In genomic region chr17:77371117-77371887, GRCh38 we compare ENCODE assay signal across 9 cellular contexts.
DNase-seq lines count a peak whose midpoint lies in the region; ATAC-seq, FAIRE-seq and TF ChIP-seq lines count a peak whose summit lies in the region.
"Had no signal": no experiment of that assay in that cellular context is flagged by ENCODE, and none has a peak within 500 bp of the region (broad histone marks: within the 10 kb centered on the region; RNA-seq: fewer than 3 reads in every experiment).

No MANE protein-coding gene starts in this region.

- peaks cover 46% of the 10 kb centered on the region for H3K4me1 ChIP-seq in astrocyte (ENCODE audit: insufficient read depth, low read length)
- peaks cover 45 to 67% (median 52%) of the 10 kb centered on the region in 4 donors for H3K4me1 ChIP-seq in upper lobe of left lung

- WGBS in upper lobe of left lung, 2 donors = 48 to 57% methylated on average over 13 to 20 of the region's 20 CpGs

- ATAC-seq in memory B cell (ENCODE audit: low read depth) = no peak
- ATAC-seq in upper lobe of left lung (ENCODE audit: low FRiP score in 2 of 2) = no peak
- ATAC-seq in GM18858 (IDR thresholded peaks at IDR 0.05; ENCODE audit: unreplicated experiment) = no peak
- no peak for ATAC-seq in activated CD8-positive, alpha-beta memory T cell treated with anti-CD3 and anti-CD28 coated beads, Interleukin-2, amount 10 ng/mL, durations not matched to agents 7 days and 5 days
- ATAC-seq: HCT116 had no signal

- H3K79me2 ChIP-seq in astrocyte (ENCODE audit: insufficient read depth, low read length) = peaks cover 80% of the 10 kb centered on the region

- CTCF ChIA-PET in activated naive CD4-positive, alpha-beta T cell treated with anti-CD3 and anti-CD28 coated beads, Interleukin-2, amount 10 ng/mL, durations not matched to agents 7 days and 5 days (lab: Charles Lee) = interaction anchor here (1.0 kb wide), 1 partner anchor 29 kb away, joined by 3 read pairs; no protein-coding TSS in a partner anchor
- CTCF ChIA-PET in activated CD8-positive, alpha-beta memory T cell treated with anti-CD3 and anti-CD28 coated beads, Interleukin-2, amount 10 ng/mL, durations not matched to agents 7 days and 5 days (lab: Charles Lee) = interaction anchor here (0.9 to 2.8 kb wide), 3 partner anchors 18 to 40 kb away, joined by 3 to 12 read pairs (median 10); no protein-coding TSS in a partner anchor

- H3K4me2 ChIP-seq in astrocyte (ENCODE audit: low read length) = peak overlapping the region; percentile 99

- H3K4me3 Mint-ChIP-seq in activated naive CD4-positive, alpha-beta T cell treated with anti-CD3 and anti-CD28 coated beads, Interleukin-2, amount 10 ng/mL, durations not matched to agents 7 days and 5 days = peak overlapping the region; percentile 80
- H3K4me3 Mint-ChIP-seq in astrocyte (ENCODE audit: unreplicated experiment) (peak overlapping the region; percentile 81), memory B cell (peak overlapping the region; percentile 75)
- H3K4me3 Mint-ChIP-seq in activated CD8-positive, alpha-beta memory T cell treated with anti-CD3 and anti-CD28 coated beads, Interleukin-2, amount 10 ng/mL, durations not matched to agents 7 days and 5 days = no peak overlapping the region

- no peak for FAIRE-seq in astrocyte (lab: Jason Lieb, UNC)

- DNase-seq in activated naive CD4-positive, alpha-beta T cell treated with anti-CD3 and anti-CD28 coated beads, Interleukin-2, amount 10 ng/mL, durations not matched to agents 7 days and 5 days = peak; percentile 19
- no peak for DNase-seq in activated naive CD4-positive, alpha-beta T cell treated with anti-CD3 and anti-CD28 coated beads, Interleukin-2, amount 50 U/mL, for 16 hours
- peak; percentile 77 for DNase-seq in astrocyte (ENCODE audit: low read depth)
- DNase-seq in memory B cell (ENCODE audit: low spot score in 2 of 2) = no peak
- no peak for DNase-seq in upper lobe of left lung
- DNase-seq in KBM-7 = no peak
- no peak for DNase-seq in activated CD8-positive, alpha-beta memory T cell treated with anti-CD3 and anti-CD28 coated beads, Interleukin-2, amount 10 ng/mL, durations not matched to agents 7 days and 5 days

- H3K27me3 Mint-ChIP-seq in activated naive CD4-positive, alpha-beta T cell treated with anti-CD3 and anti-CD28 coated beads, Interleukin-2, amount 10 ng/mL, durations not matched to agents 7 days and 5 days = peaks cover 24% of the 10 kb centered on the region
- H3K27me3 Mint-ChIP-seq in astrocyte (ENCODE audit: low read depth, unreplicated experiment) = no peaks in the 10 kb centered on the region
- no peaks in the 10 kb centered on the region for H3K27me3 Mint-ChIP-seq in memory B cell
- no peaks in the 10 kb centered on the region for H3K27me3 Mint-ChIP-seq in activated CD8-positive, alpha-beta memory T cell treated with anti-CD3 and anti-CD28 coated beads, Interleukin-2, amount 10 ng/mL, durations not matched to agents 7 days and 5 days

- no peak overlapping the region for H3K4me3 ChIP-seq in astrocyte (ENCODE audit: insufficient read depth, low read depth, low read length)
- H3K4me3 ChIP-seq in upper lobe of left lung = no peak overlapping the region

- H4K20me1 ChIP-seq in astrocyte (ENCODE audit: insufficient read depth, low read length) = peaks cover 48% of the 10 kb centered on the region

- peak overlapping the region; percentile 62 for H3K27ac ChIP-seq in astrocyte (ENCODE audit: low read depth, low read length)
- H3K27ac ChIP-seq in upper lobe of left lung = peak overlapping the region in 3 of 4 donors; percentile 92 to 95 (median 93)

- no peaks in the 10 kb centered on the region for H3K9me3 Mint-ChIP-seq in activated naive CD4-positive, alpha-beta T cell treated with anti-CD3 and anti-CD28 coated beads, Interleukin-2, amount 10 ng/mL, durations not matched to agents 7 days and 5 days
- H3K9me3 Mint-ChIP-seq in astrocyte (ENCODE audit: unreplicated experiment) = peaks cover 1% of the 10 kb centered on the region
- no peaks in the 10 kb centered on the region for H3K9me3 Mint-ChIP-seq in memory B cell
- no peaks in the 10 kb centered on the region for H3K9me3 Mint-ChIP-seq in activated CD8-positive, alpha-beta memory T cell treated with anti-CD3 and anti-CD28 coated beads, Interleukin-2, amount 10 ng/mL, durations not matched to agents 7 days and 5 days (ENCODE audit: low read depth)

- H2AFZ ChIP-seq in astrocyte (ENCODE audit: low read depth, low read length) = no peak overlapping the region

- H3K9me3 ChIP-seq in astrocyte (ENCODE audit: insufficient read depth, low read depth, low read length) (no peaks in the 10 kb centered on the region), upper lobe of left lung (no peaks in the 10 kb centered on the region)

- H3K36me3 ChIP-seq in astrocyte (ENCODE audit: insufficient read depth, low read length) (no peaks in the 10 kb centered on the region), upper lobe of left lung (no peaks in the 10 kb centered on the region)

- peaks cover 56% of the 10 kb centered on the region for H3K4me1 Mint-ChIP-seq in activated naive CD4-positive, alpha-beta T cell treated with anti-CD3 and anti-CD28 coated beads, Interleukin-2, amount 10 ng/mL, durations not matched to agents 7 days and 5 days
- H3K4me1 Mint-ChIP-seq in astrocyte (ENCODE audit: low read depth, unreplicated experiment) = peaks cover 42% of the 10 kb centered on the region
- peaks cover 28% of the 10 kb centered on the region for H3K4me1 Mint-ChIP-seq in memory B cell
- peaks cover 41% of the 10 kb centered on the region for H3K4me1 Mint-ChIP-seq in activated CD8-positive, alpha-beta memory T cell treated with anti-CD3 and anti-CD28 coated beads, Interleukin-2, amount 10 ng/mL, durations not matched to agents 7 days and 5 days

- peaks cover 17% of the 10 kb centered on the region for H3K36me3 Mint-ChIP-seq in activated naive CD4-positive, alpha-beta T cell treated with anti-CD3 and anti-CD28 coated beads, Interleukin-2, amount 10 ng/mL, durations not matched to agents 7 days and 5 days
- no peaks in the 10 kb centered on the region for H3K36me3 Mint-ChIP-seq in astrocyte (ENCODE audit: low read depth, unreplicated experiment)
- no peaks in the 10 kb centered on the region for H3K36me3 Mint-ChIP-seq in memory B cell
- H3K36me3 Mint-ChIP-seq in activated CD8-positive, alpha-beta memory T cell treated with anti-CD3 and anti-CD28 coated beads, Interleukin-2, amount 10 ng/mL, durations not matched to agents 7 days and 5 days = peaks cover 6% of the 10 kb centered on the region

- peak overlapping the region; percentile 89 for H3K27ac Mint-ChIP-seq in activated naive CD4-positive, alpha-beta T cell treated with anti-CD3 and anti-CD28 coated beads, Interleukin-2, amount 10 ng/mL, durations not matched to agents 7 days and 5 days
- peak overlapping the region; percentile 88 for H3K27ac Mint-ChIP-seq in astrocyte (ENCODE audit: unreplicated experiment)
- H3K27ac Mint-ChIP-seq in memory B cell = no peak overlapping the region
- no peak overlapping the region for H3K27ac Mint-ChIP-seq in activated CD8-positive, alpha-beta memory T cell treated with anti-CD3 and anti-CD28 coated beads, Interleukin-2, amount 10 ng/mL, durations not matched to agents 7 days and 5 days

- TF ChIP-seq POLR2A in upper lobe of left lung (IDR thresholded peaks at IDR 0.05) = no peak

- in situ Hi-C loops in KBM-7 (cut with MboI; ENCODE audit: low pct_unique_long_range_greater_than_20kb, low sequenced_read_pairs) = no loop called here

- TF ChIP-seq EP300 in upper lobe of left lung (IDR thresholded peaks at IDR 0.05) = no peak

- no peaks in the 10 kb centered on the region for H3K27me3 ChIP-seq in astrocyte (ENCODE audit: insufficient read depth, low read length)
- H3K27me3 ChIP-seq in upper lobe of left lung = no peaks in the 10 kb centered on the region

- TF ChIP-seq CTCF in astrocyte (IDR thresholded peaks at IDR 0.05; ENCODE audit: insufficient read depth, low read depth, low read length) (no peak), upper lobe of left lung (IDR thresholded peaks at IDR 0.05) (no peak)

- peak overlapping the region; percentile 94 for H3K9ac ChIP-seq in astrocyte (ENCODE audit: low read length)

Comparison
In these comparisons a context has a peak if more than half of its experiments do, and no peak if none do; other contexts are left out.
1. DNase-seq: peak in activated naive CD4-positive, alpha-beta T cell treated with anti-CD3 and anti-CD28 coated beads, Interleukin-2, amount 10 ng/mL, durations not matched to agents 7 days and 5 days (single experiment) and astrocyte (single experiment); none in activated naive CD4-positive, alpha-beta T cell treated with anti-CD3 and anti-CD28 coated beads, Interleukin-2, amount 50 U/mL, for 16 hours (single experiment), memory B cell (0 of 2), upper lobe of left lung (0 of 2), KBM-7 (single experiment) and activated CD8-positive, alpha-beta memory T cell treated with anti-CD3 and anti-CD28 coated beads, Interleukin-2, amount 10 ng/mL, durations not matched to agents 7 days and 5 days (single experiment).
2. H3K27ac Mint-ChIP-seq: peak in activated naive CD4-positive, alpha-beta T cell treated with anti-CD3 and anti-CD28 coated beads, Interleukin-2, amount 10 ng/mL, durations not matched to agents 7 days and 5 days (single experiment) and astrocyte (single experiment); none in memory B cell (single experiment) and activated CD8-positive, alpha-beta memory T cell treated with anti-CD3 and anti-CD28 coated beads, Interleukin-2, amount 10 ng/mL, durations not matched to agents 7 days and 5 days (single experiment).